In the genomic region with DNA sequence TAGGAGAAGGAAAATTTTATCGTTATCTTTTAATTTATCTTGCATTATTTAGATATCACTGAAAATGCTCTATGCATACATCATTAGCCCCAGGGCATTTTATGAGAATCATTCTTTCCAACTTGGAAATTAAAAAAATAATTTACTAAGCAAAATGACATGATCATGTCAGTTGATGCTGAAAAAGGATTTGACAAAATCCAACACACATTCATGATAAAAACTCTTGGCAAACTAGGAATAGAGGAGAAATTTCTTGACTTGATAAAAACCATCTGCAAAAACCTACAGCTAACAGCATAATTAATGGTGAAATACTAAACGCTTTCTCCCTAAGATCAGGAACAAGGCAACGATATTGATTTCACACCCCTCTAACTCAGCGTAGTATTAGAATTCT, we compare ENCODE assay signal across 1 cellular context.
A peak's percentile ranks its signal among the peaks of the same experiment; 100 is the strongest.
TF ChIP-seq lines count a peak whose summit lies in the region.

No MANE protein-coding gene starts in this region.

TF ChIP-seq in SK-N-SH, 30 proteins besides CTCF, POLR2A, EP300 and RAD21 (continued from another document):
- TF ChIP-seq MXI1 (IDR thresholded peaks at IDR 0.05; ENCODE audit: low read depth, low read length) = no peak
- TF ChIP-seq, protein P1, sequence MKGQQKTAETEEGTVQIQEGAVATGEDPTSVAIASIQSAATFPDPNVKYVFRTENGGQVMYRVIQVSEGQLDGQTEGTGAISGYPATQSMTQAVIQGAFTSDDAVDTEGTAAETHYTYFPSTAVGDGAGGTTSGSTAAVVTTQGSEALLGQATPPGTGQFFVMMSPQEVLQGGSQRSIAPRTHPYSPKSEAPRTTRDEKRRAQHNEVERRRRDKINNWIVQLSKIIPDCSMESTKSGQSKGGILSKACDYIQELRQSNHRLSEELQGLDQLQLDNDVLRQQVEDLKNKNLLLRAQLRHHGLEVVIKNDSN (IDR thresholded peaks at IDR 0.05; ENCODE audit: borderline replicate concordance, low read depth) = no peak
- TF ChIP-seq, protein P2, sequence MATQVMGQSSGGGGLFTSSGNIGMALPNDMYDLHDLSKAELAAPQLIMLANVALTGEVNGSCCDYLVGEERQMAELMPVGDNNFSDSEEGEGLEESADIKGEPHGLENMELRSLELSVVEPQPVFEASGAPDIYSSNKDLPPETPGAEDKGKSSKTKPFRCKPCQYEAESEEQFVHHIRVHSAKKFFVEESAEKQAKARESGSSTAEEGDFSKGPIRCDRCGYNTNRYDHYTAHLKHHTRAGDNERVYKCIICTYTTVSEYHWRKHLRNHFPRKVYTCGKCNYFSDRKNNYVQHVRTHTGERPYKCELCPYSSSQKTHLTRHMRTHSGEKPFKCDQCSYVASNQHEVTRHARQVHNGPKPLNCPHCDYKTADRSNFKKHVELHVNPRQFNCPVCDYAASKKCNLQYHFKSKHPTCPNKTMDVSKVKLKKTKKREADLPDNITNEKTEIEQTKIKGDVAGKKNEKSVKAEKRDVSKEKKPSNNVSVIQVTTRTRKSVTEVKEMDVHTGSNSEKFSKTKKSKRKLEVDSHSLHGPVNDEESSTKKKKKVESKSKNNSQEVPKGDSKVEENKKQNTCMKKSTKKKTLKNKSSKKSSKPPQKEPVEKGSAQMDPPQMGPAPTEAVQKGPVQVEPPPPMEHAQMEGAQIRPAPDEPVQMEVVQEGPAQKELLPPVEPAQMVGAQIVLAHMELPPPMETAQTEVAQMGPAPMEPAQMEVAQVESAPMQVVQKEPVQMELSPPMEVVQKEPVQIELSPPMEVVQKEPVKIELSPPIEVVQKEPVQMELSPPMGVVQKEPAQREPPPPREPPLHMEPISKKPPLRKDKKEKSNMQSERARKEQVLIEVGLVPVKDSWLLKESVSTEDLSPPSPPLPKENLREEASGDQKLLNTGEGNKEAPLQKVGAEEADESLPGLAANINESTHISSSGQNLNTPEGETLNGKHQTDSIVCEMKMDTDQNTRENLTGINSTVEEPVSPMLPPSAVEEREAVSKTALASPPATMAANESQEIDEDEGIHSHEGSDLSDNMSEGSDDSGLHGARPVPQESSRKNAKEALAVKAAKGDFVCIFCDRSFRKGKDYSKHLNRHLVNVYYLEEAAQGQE (IDR thresholded peaks at IDR 0.05; ENCODE audit: low read depth, low read length) = no peak
- peak; percentile 67 for TF ChIP-seq JUND (IDR thresholded peaks at IDR 0.05)
- TF ChIP-seq TAF1 (IDR thresholded peaks at IDR 0.05; ENCODE audit: borderline replicate concordance, low read depth, low read length) = no peak
- TF ChIP-seq, protein P3, sequence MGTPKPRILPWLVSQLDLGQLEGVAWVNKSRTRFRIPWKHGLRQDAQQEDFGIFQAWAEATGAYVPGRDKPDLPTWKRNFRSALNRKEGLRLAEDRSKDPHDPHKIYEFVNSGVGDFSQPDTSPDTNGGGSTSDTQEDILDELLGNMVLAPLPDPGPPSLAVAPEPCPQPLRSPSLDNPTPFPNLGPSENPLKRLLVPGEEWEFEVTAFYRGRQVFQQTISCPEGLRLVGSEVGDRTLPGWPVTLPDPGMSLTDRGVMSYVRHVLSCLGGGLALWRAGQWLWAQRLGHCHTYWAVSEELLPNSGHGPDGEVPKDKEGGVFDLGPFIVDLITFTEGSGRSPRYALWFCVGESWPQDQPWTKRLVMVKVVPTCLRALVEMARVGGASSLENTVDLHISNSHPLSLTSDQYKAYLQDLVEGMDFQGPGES (IDR thresholded peaks at IDR 0.05; ENCODE audit: low read depth, low read length) = no peak
- TF ChIP-seq GATA2 (CRISPR knock-in tag; IDR thresholded peaks at IDR 0.05) = peak; percentile 30; the same call in 1 of the 2 replicates
- peak; percentile 25; the same call in 1 of the 2 replicates for TF ChIP-seq FOSL2 (IDR thresholded peaks at IDR 0.05; ENCODE audit: borderline replicate concordance, low read depth)
- no peak for TF ChIP-seq SMC3 (IDR thresholded peaks at IDR 0.05; ENCODE audit: low read depth, low read length)
- no peak for TF ChIP-seq CHD2 (IDR thresholded peaks at IDR 0.05; ENCODE audit: low read length, partially characterized antibody)
- no peak for TF ChIP-seq ELF1 (IDR thresholded peaks at IDR 0.05)
- peak; percentile 82 for TF ChIP-seq POLR2AphosphoS5 (IDR thresholded peaks at IDR 0.05; ENCODE audit: low read depth, low read length)
- TF ChIP-seq FOXM1 (IDR thresholded peaks at IDR 0.05; ENCODE audit: low read depth) = peak; percentile 60; the same call in 1 of the 2 replicates
- TF ChIP-seq TEAD4 (IDR thresholded peaks at IDR 0.05; ENCODE audit: borderline replicate concordance, insufficient read depth) = peak; percentile 82; the same call in 1 of the 2 replicates
- TF ChIP-seq EZH2phosphoT487 (IDR thresholded peaks at IDR 0.05; ENCODE audit: borderline replicate concordance, low read depth) = no peak
- TF ChIP-seq NFIC (IDR thresholded peaks at IDR 0.05; ENCODE audit: borderline replicate concordance) = peak; percentile 69; the same call in 1 of the 2 replicates
- TF ChIP-seq, protein P4, sequence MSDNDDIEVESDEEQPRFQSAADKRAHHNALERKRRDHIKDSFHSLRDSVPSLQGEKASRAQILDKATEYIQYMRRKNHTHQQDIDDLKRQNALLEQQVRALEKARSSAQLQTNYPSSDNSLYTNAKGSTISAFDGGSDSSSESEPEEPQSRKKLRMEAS (IDR thresholded peaks at IDR 0.05; ENCODE audit: low read depth) = no peak
